Comparison of ENCODE assay signal across 19 cellular contexts in genomic region chr20:50014570-50015562, GRCh38. TPM values are rescaled to one million over a fixed set of nuclear protein-coding genes. Genes with fewer than 3 reads are reported as not detected.
DNase-seq lines count a peak whose midpoint lies in the region; ATAC-seq and TF ChIP-seq lines count a peak whose summit lies in the region.
"Had no signal": no experiment of that assay in that cellular context is flagged by ENCODE, and none has a peak within 500 bp of the region (broad histone marks: within the 10 kb centered on the region; RNA-seq: fewer than 3 reads in every experiment).

No MANE protein-coding gene starts in this region.

- peak overlapping the region; percentile 35 for H3K9ac ChIP-seq in HUES6 (ENCODE audit: low read length)

- H3K4me3 Mint-ChIP-seq in mesothelial cell of epicardium, result no peak overlapping the region
- H3K4me3 Mint-ChIP-seq: CD8-positive, alpha-beta memory T cell; effector memory CD8-positive, alpha-beta T cell; memory B cell had no signal

- H3K9me3 ChIP-seq in BE2C (no peaks in the 10 kb centered on the region), HUES6 (ENCODE audit: control insufficient read depth, insufficient read depth, low read depth, low read length) (no peaks in the 10 kb centered on the region)
- H3K9me3 ChIP-seq: upper lobe of left lung had no signal

- H3K9me3 Mint-ChIP-seq in mesothelial cell of epicardium, result no peaks in the 10 kb centered on the region
- H3K9me3 Mint-ChIP-seq: CD8-positive, alpha-beta memory T cell; effector memory CD8-positive, alpha-beta T cell; memory B cell had no signal

- peak overlapping the region; percentile 9 for H3K27ac Mint-ChIP-seq in mesothelial cell of epicardium
- H3K27ac Mint-ChIP-seq: effector memory CD8-positive, alpha-beta T cell; memory B cell had no signal

- H3K4me1 Mint-ChIP-seq in mesothelial cell of epicardium, result peaks cover 30% of the 10 kb centered on the region

- H3K4me1 ChIP-seq in BE2C (peaks cover 33% of the 10 kb centered on the region), HUES6 (ENCODE audit: control insufficient read depth, insufficient read depth, low read length) (peaks cover 29% of the 10 kb centered on the region)

- peak; percentile 51 for DNase-seq in BE2C
- DNase-seq in mesothelial cell of epicardium (ENCODE audit: low spot score in 2 of 2, unreplicated experiment in 2 of 2), result no peak
- DNase-seq in ACHN, result no peak
- DNase-seq in GM13976 (ENCODE audit: low spot score), result no peak
- DNase-seq: activated CD4-positive, alpha-beta T cell treated with anti-CD3 and anti-CD28 coated beads, Interleukin-2, amount 50 U/mL, for 48 hours; activated naive CD4-positive, alpha-beta T cell; activated T-cell treated with anti-CD3 and anti-CD28 coated beads for 4 hours; CD8-positive, alpha-beta memory T cell; effector memory CD8-positive, alpha-beta T cell; NCI-H1417 treated with DMSO at 0.1 percent for 48 hours; stimulated activated naive CD4-positive, alpha-beta T cell treated with Interleukin-2 at 50 U/mL for 16 hours; T-helper 1 cell had no signal

- in situ Hi-C loops in ACHN (cut with HindIII; ENCODE audit: low pct_ligation_motif_present, low pct_unique_long_range_greater_than_20kb, low sequenced_read_pairs), result no loop called here
- in situ Hi-C loops in GM13976 (cut with MboI; ENCODE audit: low sequenced_read_pairs, unreplicated experiment), result no loop called here

- no peaks in the 10 kb centered on the region for H3K36me3 ChIP-seq in BE2C
- no peaks in the 10 kb centered on the region for H3K36me3 ChIP-seq in HUES6 (ENCODE audit: control insufficient read depth, insufficient read depth, low read length)
- H3K36me3 ChIP-seq: upper lobe of left lung had no signal

- ATAC-seq in SK-N-SH treated with all-trans-retinoic acid at 6 μM for 48 hours (no peak), HG03342 (IDR thresholded peaks at IDR 0.05; ENCODE audit: unreplicated experiment) (no peak), GM18498 (IDR thresholded peaks at IDR 0.05; ENCODE audit: unreplicated experiment) (no peak)
- ATAC-seq: effector memory CD8-positive, alpha-beta T cell; HCT116 had no signal

- H3K27me3 ChIP-seq in BE2C (no peaks in the 10 kb centered on the region), HUES6 (ENCODE audit: control insufficient read depth, insufficient read depth, low read length) (peaks cover 8% of the 10 kb centered on the region)

- H3K4me3 ChIP-seq in BE2C (ENCODE audit: low read depth, low read length) (peak overlapping the region; percentile 32; the same call in 1 of the 2 replicates), HUES6 (ENCODE audit: low read depth, low read length) (no peak overlapping the region)
- H3K4me3 ChIP-seq: upper lobe of left lung had no signal

- no peaks in the 10 kb centered on the region for H3K27me3 Mint-ChIP-seq in mesothelial cell of epicardium (ENCODE audit: low read depth)

- no peak overlapping the region for H3K27ac ChIP-seq in HUES6 (ENCODE audit: low read depth, low read length)
- H3K27ac ChIP-seq: upper lobe of left lung had no signal

- TF ChIP-seq CTCF in BE2C (IDR thresholded peaks at IDR 0.05; ENCODE audit: low read depth, low read length), result no peak
- no peak for TF ChIP-seq CTCF in mesothelial cell of epicardium (IDR thresholded peaks at IDR 0.05; ENCODE audit: unreplicated experiment)
- TF ChIP-seq CTCF in GM13976 (IDR thresholded peaks at IDR 0.05; ENCODE audit: borderline replicate concordance, control extremely low read depth, extremely low read depth, insufficient read depth, missing control alignments), result no peak

- H3K36me3 Mint-ChIP-seq in mesothelial cell of epicardium, result no peaks in the 10 kb centered on the region
- H3K36me3 Mint-ChIP-seq: CD8-positive, alpha-beta memory T cell; memory B cell had no signal

TF ChIP-seq in SK-N-SH treated with all-trans-retinoic acid at 6 μM for 48 hours, 23 proteins besides CTCF, POLR2A, EP300 and RAD21:
- TF ChIP-seq, protein P1, sequence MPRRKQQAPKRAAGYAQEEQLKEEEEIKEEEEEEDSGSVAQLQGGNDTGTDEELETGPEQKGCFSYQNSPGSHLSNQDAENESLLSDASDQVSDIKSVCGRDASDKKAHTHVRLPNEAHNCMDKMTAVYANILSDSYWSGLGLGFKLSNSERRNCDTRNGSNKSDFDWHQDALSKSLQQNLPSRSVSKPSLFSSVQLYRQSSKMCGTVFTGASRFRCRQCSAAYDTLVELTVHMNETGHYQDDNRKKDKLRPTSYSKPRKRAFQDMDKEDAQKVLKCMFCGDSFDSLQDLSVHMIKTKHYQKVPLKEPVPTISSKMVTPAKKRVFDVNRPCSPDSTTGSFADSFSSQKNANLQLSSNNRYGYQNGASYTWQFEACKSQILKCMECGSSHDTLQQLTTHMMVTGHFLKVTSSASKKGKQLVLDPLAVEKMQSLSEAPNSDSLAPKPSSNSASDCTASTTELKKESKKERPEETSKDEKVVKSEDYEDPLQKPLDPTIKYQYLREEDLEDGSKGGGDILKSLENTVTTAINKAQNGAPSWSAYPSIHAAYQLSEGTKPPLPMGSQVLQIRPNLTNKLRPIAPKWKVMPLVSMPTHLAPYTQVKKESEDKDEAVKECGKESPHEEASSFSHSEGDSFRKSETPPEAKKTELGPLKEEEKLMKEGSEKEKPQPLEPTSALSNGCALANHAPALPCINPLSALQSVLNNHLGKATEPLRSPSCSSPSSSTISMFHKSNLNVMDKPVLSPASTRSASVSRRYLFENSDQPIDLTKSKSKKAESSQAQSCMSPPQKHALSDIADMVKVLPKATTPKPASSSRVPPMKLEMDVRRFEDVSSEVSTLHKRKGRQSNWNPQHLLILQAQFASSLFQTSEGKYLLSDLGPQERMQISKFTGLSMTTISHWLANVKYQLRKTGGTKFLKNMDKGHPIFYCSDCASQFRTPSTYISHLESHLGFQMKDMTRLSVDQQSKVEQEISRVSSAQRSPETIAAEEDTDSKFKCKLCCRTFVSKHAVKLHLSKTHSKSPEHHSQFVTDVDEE (CRISPR knock-in tag; IDR thresholded peaks at IDR 0.05), result peak; percentile 35; the same call in 1 of the 2 replicates
- TF ChIP-seq, protein P2, sequence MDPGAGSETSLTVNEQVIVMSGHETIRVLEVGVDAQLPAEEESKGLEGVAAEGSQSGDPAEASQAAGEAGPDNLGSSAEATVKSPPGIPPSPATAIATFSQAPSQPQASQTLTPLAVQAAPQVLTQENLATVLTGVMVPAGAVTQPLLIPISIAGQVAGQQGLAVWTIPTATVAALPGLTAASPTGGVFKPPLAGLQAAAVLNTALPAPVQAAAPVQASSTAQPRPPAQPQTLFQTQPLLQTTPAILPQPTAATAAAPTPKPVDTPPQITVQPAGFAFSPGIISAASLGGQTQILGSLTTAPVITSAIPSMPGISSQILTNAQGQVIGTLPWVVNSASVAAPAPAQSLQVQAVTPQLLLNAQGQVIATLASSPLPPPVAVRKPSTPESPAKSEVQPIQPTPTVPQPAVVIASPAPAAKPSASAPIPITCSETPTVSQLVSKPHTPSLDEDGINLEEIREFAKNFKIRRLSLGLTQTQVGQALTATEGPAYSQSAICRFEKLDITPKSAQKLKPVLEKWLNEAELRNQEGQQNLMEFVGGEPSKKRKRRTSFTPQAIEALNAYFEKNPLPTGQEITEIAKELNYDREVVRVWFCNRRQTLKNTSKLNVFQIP (CRISPR knock-in tag; IDR thresholded peaks at IDR 0.05; ENCODE audit: borderline replicate concordance, low read depth), result no peak
- TF ChIP-seq ESRRG (CRISPR knock-in tag; IDR thresholded peaks at IDR 0.05) (no peak), ZC3H10 (CRISPR knock-in tag; IDR thresholded peaks at IDR 0.05) (no peak), CSDC2 (CRISPR knock-in tag; IDR thresholded peaks at IDR 0.05) (no peak), ZNF565 (CRISPR knock-in tag; conservative IDR thresholded peaks at IDR 0.05; ENCODE audit: low read depth) (no peak), TCF4 (CRISPR knock-in tag; IDR thresholded peaks at IDR 0.05; ENCODE audit: borderline replicate concordance) (peak; percentile 72), ARNTL (CRISPR knock-in tag; IDR thresholded peaks at IDR 0.05; ENCODE audit: borderline replicate concordance, low read depth) (no peak), TOX (CRISPR knock-in tag; IDR thresholded peaks at IDR 0.05; ENCODE audit: borderline replicate concordance) (no peak)
- TF ChIP-seq, protein P3, sequence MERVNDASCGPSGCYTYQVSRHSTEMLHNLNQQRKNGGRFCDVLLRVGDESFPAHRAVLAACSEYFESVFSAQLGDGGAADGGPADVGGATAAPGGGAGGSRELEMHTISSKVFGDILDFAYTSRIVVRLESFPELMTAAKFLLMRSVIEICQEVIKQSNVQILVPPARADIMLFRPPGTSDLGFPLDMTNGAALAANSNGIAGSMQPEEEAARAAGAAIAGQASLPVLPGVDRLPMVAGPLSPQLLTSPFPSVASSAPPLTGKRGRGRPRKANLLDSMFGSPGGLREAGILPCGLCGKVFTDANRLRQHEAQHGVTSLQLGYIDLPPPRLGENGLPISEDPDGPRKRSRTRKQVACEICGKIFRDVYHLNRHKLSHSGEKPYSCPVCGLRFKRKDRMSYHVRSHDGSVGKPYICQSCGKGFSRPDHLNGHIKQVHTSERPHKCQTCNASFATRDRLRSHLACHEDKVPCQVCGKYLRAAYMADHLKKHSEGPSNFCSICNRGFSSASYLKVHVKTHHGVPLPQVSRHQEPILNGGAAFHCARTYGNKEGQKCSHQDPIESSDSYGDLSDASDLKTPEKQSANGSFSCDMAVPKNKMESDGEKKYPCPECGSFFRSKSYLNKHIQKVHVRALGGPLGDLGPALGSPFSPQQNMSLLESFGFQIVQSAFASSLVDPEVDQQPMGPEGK (CRISPR knock-in tag; IDR thresholded peaks at IDR 0.05; ENCODE audit: borderline replicate concordance), result no peak
- TF ChIP-seq, protein P4, sequence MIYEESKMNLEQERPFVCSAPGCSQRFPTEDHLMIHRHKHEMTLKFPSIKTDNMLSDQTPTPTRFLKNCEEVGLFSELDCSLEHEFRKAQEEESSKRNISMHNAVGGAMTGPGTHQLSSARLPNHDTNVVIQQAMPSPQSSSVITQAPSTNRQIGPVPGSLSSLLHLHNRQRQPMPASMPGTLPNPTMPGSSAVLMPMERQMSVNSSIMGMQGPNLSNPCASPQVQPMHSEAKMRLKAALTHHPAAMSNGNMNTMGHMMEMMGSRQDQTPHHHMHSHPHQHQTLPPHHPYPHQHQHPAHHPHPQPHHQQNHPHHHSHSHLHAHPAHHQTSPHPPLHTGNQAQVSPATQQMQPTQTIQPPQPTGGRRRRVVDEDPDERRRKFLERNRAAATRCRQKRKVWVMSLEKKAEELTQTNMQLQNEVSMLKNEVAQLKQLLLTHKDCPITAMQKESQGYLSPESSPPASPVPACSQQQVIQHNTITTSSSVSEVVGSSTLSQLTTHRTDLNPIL (CRISPR knock-in tag; IDR thresholded peaks at IDR 0.05; ENCODE audit: low read depth), result no peak

RNA-seq across cellular contexts. Expression of gene SNAI1, which starts 32.1 kb away (rescaled TPM):
- polyA plus RNA-seq in BE2C (2012; ENCODE audit: insufficient read depth, insufficient read length, low read depth), result 9.1 TPM
- total RNA-seq in mesothelial cell of epicardium, result 8.5 to 9.7 TPM (median 8.9 TPM) in 3 replicates
